8 cellular contexts compared by ENCODE assay signal in genomic region chr13:32650705-32651311, GRCh38.
A peak's percentile ranks its signal among the peaks of the same experiment; 100 is the strongest.
DNase-seq lines count a peak whose midpoint lies in the region; ATAC-seq and TF ChIP-seq lines count a peak whose summit lies in the region.

No MANE protein-coding gene starts in this region.

- in situ Hi-C loops in astrocyte of the cerebellum (cut with HindIII; ENCODE audit: low sequenced_read_pairs) = no loop called here

- TF ChIP-seq CTCF in astrocyte of the cerebellum (IDR thresholded peaks at IDR 0.05; ENCODE audit: low read depth, low read length, missing control alignments) = peak; percentile 82

- no peak overlapping the region for H3K4me3 ChIP-seq in astrocyte of the cerebellum (ENCODE audit: low read depth, low read length)

- peak; percentile 32 for DNase-seq in ELF-1 (ENCODE audit: low read depth, low spot score)
- DNase-seq in LoVo (ENCODE audit: low spot score) = peak; percentile 33
- peak; percentile 59 for DNase-seq in SW480 (ENCODE audit: low spot score)
- peak; percentile 63 for DNase-seq in astrocyte of the cerebellum (ENCODE audit: low read depth)
- DNase-seq in iPS-NIHi7 (ENCODE audit: extremely low spot score) = peak; percentile 63
- DNase-seq in stimulated activated CD4-positive, alpha-beta T cell treated with anti-CD3 and anti-CD28 coated beads, Interleukin-1b, Interleukin-23, amount 100 ng/mL, for 24 hours (ENCODE audit: low read depth in 4 of 4, low spot score in 1 of 4) = peak; percentile 13 to 43 (median 26)
- no peak for DNase-seq in amniotic stem cell (lab: John Stamatoyannopoulos, UW)

- peak; percentile 63 for ATAC-seq in GM21717 (IDR thresholded peaks at IDR 0.05; ENCODE audit: unreplicated experiment)
